Comparison of ENCODE assay signal across 8 cellular contexts in genomic region chr6:42402184-42402583, GRCh38. TPM values are rescaled to one million over a fixed set of nuclear protein-coding genes. Genes with fewer than 3 reads are reported as not detected.
DNase-seq lines count a peak whose midpoint lies in the region; ATAC-seq and TF ChIP-seq lines count a peak whose summit lies in the region.

No MANE protein-coding gene starts in this region.

- TF ChIP-seq CTCF in GM10266 (IDR thresholded peaks at IDR 0.05; ENCODE audit: control insufficient read depth, insufficient read depth, low read depth, missing control alignments) (no peak), HFFc6 (IDR thresholded peaks at IDR 0.05) (no peak), gastrocnemius medialis (IDR thresholded peaks at IDR 0.05 in 4 of 5, conservative IDR thresholded peaks at IDR 0.05 in 1 of 5) (no peak), nephron progenitor cell (IDR thresholded peaks at IDR 0.05) (no peak)

- H3K27ac Mint-ChIP-seq in HFFc6 (no peak overlapping the region), T-cell (peak overlapping the region; percentile 86 to 92), nephron progenitor cell (no peak overlapping the region)

- H3K4me1 Mint-ChIP-seq in HFFc6 (ENCODE audit: low read depth) (peaks cover 61% of the 10 kb centered on the region), T-cell (peaks cover 86 to 92% (median 92%) of the 10 kb centered on the region in 3 donors), nephron progenitor cell (peaks cover 9% of the 10 kb centered on the region)

- TF ChIP-seq POLR2A in gastrocnemius medialis (IDR thresholded peaks at IDR 0.05): no peak

- H3K9me3 Mint-ChIP-seq in HFFc6 (no peaks in the 10 kb centered on the region), T-cell (no peaks in the 10 kb centered on the region), nephron progenitor cell (no peaks in the 10 kb centered on the region)

- ATAC-seq in T-cell (replicated peaks in 1 of 4) (peak; percentile 33 to 64 (median 50)), gastrocnemius medialis (no peak)

- no peak overlapping the region for H3K4me3 Mint-ChIP-seq in HFFc6
- H3K4me3 Mint-ChIP-seq in T-cell: peak overlapping the region; percentile 4 to 47 (median 18)
- H3K4me3 Mint-ChIP-seq in nephron progenitor cell: no peak overlapping the region

- H3K4me1 ChIP-seq in gastrocnemius medialis: peaks cover 0 to 10% of the 10 kb centered on the region in 2 donors

- CTCF ChIA-PET in T-cell (lab: Charles Lee): interaction anchor here in 1 of 2 donors (0.9 to 1.0 kb wide), 2 partner anchors 12 to 23 kb away, joined by 3 to 4 read pairs; no protein-coding TSS in a partner anchor

- H3K4me3 ChIP-seq in gastrocnemius medialis: no peak overlapping the region

- intact Hi-C loops in gastrocnemius medialis (cut with DNase I; ENCODE audit: low total_unique reads): no loop called here

- H3K27me3 Mint-ChIP-seq in HFFc6 (ENCODE audit: insufficient read depth) (no peaks in the 10 kb centered on the region), T-cell (no peaks in the 10 kb centered on the region), nephron progenitor cell (ENCODE audit: low read depth, poor library complexity) (peaks cover 49% of the 10 kb centered on the region)

- H3K9me3 ChIP-seq in gastrocnemius medialis: no peaks in the 10 kb centered on the region

- in situ Hi-C loops in gastrocnemius medialis (cut with MboI; ENCODE audit: low sequenced_read_pairs in 4 of 4): no loop called here

- H3K27me3 ChIP-seq in gastrocnemius medialis: no peaks in the 10 kb centered on the region

- POLR2A ChIA-PET in T-cell (lab: Charles Lee): interaction anchor here in 1 of 2 donors (1.3 kb wide), 1 partner anchor 12 kb away, joined by 4 read pairs; no protein-coding TSS in a partner anchor

- H3K36me3 Mint-ChIP-seq in HFFc6 (ENCODE audit: low read depth) (peaks cover 9% of the 10 kb centered on the region), T-cell (peaks cover 14% of the 10 kb centered on the region), nephron progenitor cell (ENCODE audit: low read depth) (no peaks in the 10 kb centered on the region)

- DNase-seq in GM10266 (ENCODE audit: extremely low spot score) (peak; percentile 41), HFFc6 (peak; percentile 17), T-cell (peak in 2 of 34 experiments; percentile 22 to 33), epithelial cell of prostate (ENCODE audit: low read depth, low spot score) (no peak), gastrocnemius medialis (no peak), nephron progenitor cell (no peak), GDM1 (lab: John Stamatoyannopoulos, UW) (no peak), globus pallidus (ENCODE audit: low spot score) (no peak)

- peak overlapping the region; percentile 12 for H3K27ac ChIP-seq in epithelial cell of prostate
- no peak overlapping the region for H3K27ac ChIP-seq in gastrocnemius medialis

- no peaks in the 10 kb centered on the region for H3K36me3 ChIP-seq in gastrocnemius medialis

RNA-seq across cellular contexts. Expression of gene TRERF1, which starts 49.5 kb away (rescaled TPM):
- 10 to 100 TPM; 10.5 to 16.4 (median 15.2) TPM for total RNA-seq in HFFc6 (2021; fragmentation: NEBNext Ultra II Directional; extraction: Animal tissue kit (Norgen Biotek cat#: 25700))
- total RNA-seq in T-cell (10 to 100 TPM; 20.5 to 52.2 (median 25.6) TPM), gastrocnemius medialis (under 1 TPM; 0.47 to 0.87 (median 0.50) TPM)

Comparison
In these comparisons a context has a peak if more than half of its experiments do, and no peak if none do; other contexts are left out.
1. DNase-seq: peak in GM10266 (single experiment) and HFFc6 (single experiment); none in epithelial cell of prostate (single experiment), gastrocnemius medialis (0 of 2), nephron progenitor cell (single experiment), GDM1 (single experiment) and globus pallidus (single experiment).
2. H3K27ac Mint-ChIP-seq: peak in T-cell (2 of 2); none in HFFc6 (single experiment) and nephron progenitor cell (single experiment).
3. H3K4me3 Mint-ChIP-seq: peak in T-cell (3 of 3); none in HFFc6 (single experiment) and nephron progenitor cell (single experiment).
4. ATAC-seq: peak in T-cell (4 of 4); none in gastrocnemius medialis (0 of 2).
5. RNA of gene TRERF1, which starts 49.5 kb away (total RNA-seq): 20.5 to 52.2 TPM in T-cell and 10.5 to 16.4 TPM in HFFc6; 0.47 to 0.87 TPM in gastrocnemius medialis; every median in the first group is over 4 times any median in the second.